ENCODE assay signal across 19 cellular contexts in the genomic region with DNA sequence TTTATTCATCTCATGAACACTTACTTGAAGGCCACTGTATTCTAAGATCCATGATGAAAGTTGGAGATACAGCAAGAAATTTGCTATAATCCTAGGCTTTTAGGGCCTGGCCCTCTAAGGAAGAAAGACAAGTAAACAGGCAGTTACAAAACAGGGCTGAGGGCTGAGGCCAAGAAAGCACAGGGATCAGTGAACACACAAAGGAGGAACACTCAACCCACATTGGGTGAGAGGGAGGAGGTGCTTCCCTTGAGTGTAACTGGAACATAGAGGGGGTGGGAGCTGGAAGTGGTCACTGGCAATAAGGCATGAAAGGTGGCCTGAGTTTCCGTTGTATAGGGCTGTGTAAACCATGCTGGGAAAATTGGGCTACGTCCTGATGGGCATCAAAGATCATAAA.
DNase-seq lines count a peak whose midpoint lies in the region; ATAC-seq, FAIRE-seq and TF ChIP-seq lines count a peak whose summit lies in the region.
"Had no signal": no experiment of that assay in that cellular context is flagged by ENCODE, and none has a peak within 500 bp of the region (broad histone marks: within the 10 kb centered on the region; RNA-seq: fewer than 3 reads in every experiment).

No MANE protein-coding gene starts in this region.

- no TSS peak for BruUV-seq in K562 (replicated peaks; lab: Mats Ljungman, UMichigan)

- H3K27ac ChIP-seq in K562 (ENCODE audit: extremely low read depth, low read depth, low read length): no peak overlapping the region
- H3K27ac ChIP-seq in gastroesophageal sphincter: no peak overlapping the region
- H3K27ac ChIP-seq in prostate gland: no peak overlapping the region
- no peak overlapping the region for H3K27ac ChIP-seq in uterus
- H3K27ac ChIP-seq: C4-2B had no signal

- no peaks in the 10 kb centered on the region for H3K9me1 ChIP-seq in K562 (ENCODE audit: control insufficient read depth, insufficient read depth, low read length)

- CTCF ChIA-PET in K562 (lab: Yijun Ruan, JAX; ENCODE audit: low intra/inter-chr PET ratio): no interaction called here

- H3K36me3 ChIP-seq in K562 (ENCODE audit: control insufficient read depth, insufficient read depth, low read length) (no peaks in the 10 kb centered on the region), gastroesophageal sphincter (no peaks in the 10 kb centered on the region), prostate gland (no peaks in the 10 kb centered on the region), uterus (no peaks in the 10 kb centered on the region)

- H3K9ac ChIP-seq in K562 (ENCODE audit: insufficient read depth in 1 of 2, low read depth in 2 of 2, low read length in 2 of 2): no peak overlapping the region

- in situ Hi-C loops in K562 (cut with MboI): no loop called here

- H3K9me3 ChIP-seq in K562 (replicated peaks; ENCODE audit: control insufficient read depth, insufficient read depth, low read depth, low read length): no peaks in the 10 kb centered on the region
- H3K9me3 ChIP-seq in gastroesophageal sphincter: no peaks in the 10 kb centered on the region
- H3K9me3 ChIP-seq in prostate gland: no peaks in the 10 kb centered on the region
- no peaks in the 10 kb centered on the region for H3K9me3 ChIP-seq in T-helper 17 cell (ENCODE audit: control insufficient read depth, low read length, poor library complexity, severe bottlenecking)
- H3K9me3 ChIP-seq in uterus: no peaks in the 10 kb centered on the region
- H3K9me3 ChIP-seq: Caco-2 had no signal

- H2AFZ ChIP-seq in K562 (ENCODE audit: low read depth, low read length): 0 out of 2 replicates have a peak overlapping the region, but pooled peaks have one; percentile 24

- TF ChIP-seq RAD21 in K562 (CRISPR knock-in tag; conservative IDR thresholded peaks at IDR 0.05 in 1 of 2, IDR thresholded peaks at IDR 0.05 in 1 of 2): no peak

- H3K27me3 ChIP-seq in K562 (ENCODE audit: control insufficient read depth in 2 of 2, insufficient read depth in 2 of 2, low read length in 2 of 2) (no peaks in the 10 kb centered on the region), gastroesophageal sphincter (no peaks in the 10 kb centered on the region), prostate gland (replicated peaks; ENCODE audit: insufficient read depth) (no peaks in the 10 kb centered on the region), uterus (no peaks in the 10 kb centered on the region)

- no peak overlapping the region for H3K4me2 ChIP-seq in K562 (ENCODE audit: insufficient read depth, low read length)

- no peak for TF ChIP-seq CTCF in K562 (IDR thresholded peaks at IDR 0.05 in 2 of 3, conservative IDR thresholded peaks at IDR 0.05 in 1 of 3; ENCODE audit: insufficient read depth in 2 of 3, low read depth in 1 of 3, low read length in 3 of 3)
- TF ChIP-seq CTCF in gastroesophageal sphincter (IDR thresholded peaks at IDR 0.05): no peak
- TF ChIP-seq CTCF in prostate gland (IDR thresholded peaks at IDR 0.05): no peak
- no peak for TF ChIP-seq CTCF in uterus (IDR thresholded peaks at IDR 0.05)

- H3K4me1 ChIP-seq in K562 (replicated peaks in 1 of 2; ENCODE audit: control insufficient read depth in 2 of 2, insufficient read depth in 2 of 2, low read length in 2 of 2) (no peaks in the 10 kb centered on the region; a peak in 1 of 5 replicates), gastroesophageal sphincter (no peaks in the 10 kb centered on the region), prostate gland (replicated peaks) (no peaks in the 10 kb centered on the region), uterus (no peaks in the 10 kb centered on the region)
- H3K4me1 ChIP-seq: Caco-2 had no signal

- POLR2A ChIA-PET in K562 (lab: Yijun Ruan, JAX): no interaction called here

- H3K27ac Mint-ChIP-seq in T-helper 17 cell: no peak overlapping the region
- H3K27ac Mint-ChIP-seq: CD4-positive, alpha-beta T cell; H9; IgD-negative memory B cell had no signal

- intact Hi-C loops in K562 (cut with micrococcal nuclease) (no loop called here), prostate gland (cut with DNase I) (no loop called here), uterus (cut with DNase I; ENCODE audit: low total_unique reads) (no loop called here)

- no peak overlapping the region for H3K4me3 ChIP-seq in K562
- no peak overlapping the region for H3K4me3 ChIP-seq in gastroesophageal sphincter
- no peak overlapping the region for H3K4me3 ChIP-seq in prostate gland
- no peak overlapping the region for H3K4me3 ChIP-seq in uterus

- H4K20me1 ChIP-seq in K562 (replicated peaks; ENCODE audit: control insufficient read depth, insufficient read depth, low read length): no peaks in the 10 kb centered on the region

- no peak for DNase-seq in K562 (ENCODE audit: extremely low read depth in 1 of 4, low spot score in 3 of 4)
- peak; percentile 12 for DNase-seq in prostate gland (ENCODE audit: low spot score)
- DNase-seq in T-helper 17 cell: no peak
- no peak for DNase-seq in uterus
- DNase-seq: ACHN; Caco-2; CD4-positive, alpha-beta T cell; DMS79; GDM1; GOT3; H9 had no signal

- no peaks in the 10 kb centered on the region for H3K4me1 Mint-ChIP-seq in T-helper 17 cell

- FAIRE-seq in K562 (lab: Jason Lieb, UNC): no peak
- FAIRE-seq: D721Med, GM12892, GM18507, HepG2 had no signal

- no peak for TF ChIP-seq EP300 in K562 (IDR thresholded peaks at IDR 0.05; ENCODE audit: low read length)
- TF ChIP-seq EP300 in gastroesophageal sphincter (IDR thresholded peaks at IDR 0.05): no peak

- H3K79me2 ChIP-seq in K562 (ENCODE audit: control insufficient read depth, insufficient read depth, low read length): no peaks in the 10 kb centered on the region

- H3K27me3 Mint-ChIP-seq in T-helper 17 cell: no peaks in the 10 kb centered on the region
- H3K27me3 Mint-ChIP-seq: CD4-positive, alpha-beta T cell; IgD-negative memory B cell had no signal

- 8% methylated on average over 2 of the region's 2 CpGs for WGBS in K562 (ENCODE audit: insufficient coverage, low coverage, missing lambda C conversion rate)
- 62 to 67% methylated on average over 2 of the region's 2 CpGs for WGBS in gastroesophageal sphincter (ENCODE audit: low coverage in 1 of 2), 2 donors
- 81% methylated on average over 2 of the region's 2 CpGs for WGBS in prostate gland

- no peaks in the 10 kb centered on the region for H3K36me3 Mint-ChIP-seq in T-helper 17 cell (ENCODE audit: low read depth)
- H3K36me3 Mint-ChIP-seq: IgD-negative memory B cell had no signal

- no peak for ATAC-seq in K562
- peak; percentile 22 for ATAC-seq in gastroesophageal sphincter
- ATAC-seq in T-helper 17 cell: no peak
- no peak for ATAC-seq in GM21360 (IDR thresholded peaks at IDR 0.05; ENCODE audit: unreplicated experiment)
- ATAC-seq: HepG2 had no signal

- no peak for TF ChIP-seq POLR2A in K562 (conservative IDR thresholded peaks at IDR 0.05)
- TF ChIP-seq POLR2A in gastroesophageal sphincter (IDR thresholded peaks at IDR 0.05): no peak
- no peak for TF ChIP-seq POLR2A in prostate gland (IDR thresholded peaks at IDR 0.05)
- no peak for TF ChIP-seq POLR2A in uterus (IDR thresholded peaks at IDR 0.05)

- no peak overlapping the region for H3K4me3 Mint-ChIP-seq in T-helper 17 cell
- H3K4me3 Mint-ChIP-seq: CD4-positive, alpha-beta T cell; H9; IgD-negative memory B cell had no signal

TF ChIP-seq in K562, 482 proteins besides CTCF, POLR2A, EP300 and RAD21 (continues in another document):
- no peak for TF ChIP-seq MECOM (CRISPR knock-in tag; IDR thresholded peaks at IDR 0.05)
- no peak for TF ChIP-seq ZFPM2 (CRISPR knock-in tag; IDR thresholded peaks at IDR 0.05)
- TF ChIP-seq HDAC6 (IDR thresholded peaks at IDR 0.05; ENCODE audit: low read depth, low read length): no peak
- TF ChIP-seq, protein P1, sequence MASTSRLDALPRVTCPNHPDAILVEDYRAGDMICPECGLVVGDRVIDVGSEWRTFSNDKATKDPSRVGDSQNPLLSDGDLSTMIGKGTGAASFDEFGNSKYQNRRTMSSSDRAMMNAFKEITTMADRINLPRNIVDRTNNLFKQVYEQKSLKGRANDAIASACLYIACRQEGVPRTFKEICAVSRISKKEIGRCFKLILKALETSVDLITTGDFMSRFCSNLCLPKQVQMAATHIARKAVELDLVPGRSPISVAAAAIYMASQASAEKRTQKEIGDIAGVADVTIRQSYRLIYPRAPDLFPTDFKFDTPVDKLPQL (IDR thresholded peaks at IDR 0.05; ENCODE audit: extremely low read depth, insufficient read length): no peak
- no peak for TF ChIP-seq GATAD2A (IDR thresholded peaks at IDR 0.05)
- TF ChIP-seq, protein P2, sequence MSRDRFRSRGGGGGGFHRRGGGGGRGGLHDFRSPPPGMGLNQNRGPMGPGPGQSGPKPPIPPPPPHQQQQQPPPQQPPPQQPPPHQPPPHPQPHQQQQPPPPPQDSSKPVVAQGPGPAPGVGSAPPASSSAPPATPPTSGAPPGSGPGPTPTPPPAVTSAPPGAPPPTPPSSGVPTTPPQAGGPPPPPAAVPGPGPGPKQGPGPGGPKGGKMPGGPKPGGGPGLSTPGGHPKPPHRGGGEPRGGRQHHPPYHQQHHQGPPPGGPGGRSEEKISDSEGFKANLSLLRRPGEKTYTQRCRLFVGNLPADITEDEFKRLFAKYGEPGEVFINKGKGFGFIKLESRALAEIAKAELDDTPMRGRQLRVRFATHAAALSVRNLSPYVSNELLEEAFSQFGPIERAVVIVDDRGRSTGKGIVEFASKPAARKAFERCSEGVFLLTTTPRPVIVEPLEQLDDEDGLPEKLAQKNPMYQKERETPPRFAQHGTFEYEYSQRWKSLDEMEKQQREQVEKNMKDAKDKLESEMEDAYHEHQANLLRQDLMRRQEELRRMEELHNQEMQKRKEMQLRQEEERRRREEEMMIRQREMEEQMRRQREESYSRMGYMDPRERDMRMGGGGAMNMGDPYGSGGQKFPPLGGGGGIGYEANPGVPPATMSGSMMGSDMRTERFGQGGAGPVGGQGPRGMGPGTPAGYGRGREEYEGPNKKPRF (IDR thresholded peaks at IDR 0.05; ENCODE audit: low read depth, low read length): no peak
- TF ChIP-seq PYGO2 (tag; IDR thresholded peaks at IDR 0.05): no peak
- TF ChIP-seq ZNF121 (CRISPR knock-in tag; conservative IDR thresholded peaks at IDR 0.05): no peak
- TF ChIP-seq, protein P3, sequence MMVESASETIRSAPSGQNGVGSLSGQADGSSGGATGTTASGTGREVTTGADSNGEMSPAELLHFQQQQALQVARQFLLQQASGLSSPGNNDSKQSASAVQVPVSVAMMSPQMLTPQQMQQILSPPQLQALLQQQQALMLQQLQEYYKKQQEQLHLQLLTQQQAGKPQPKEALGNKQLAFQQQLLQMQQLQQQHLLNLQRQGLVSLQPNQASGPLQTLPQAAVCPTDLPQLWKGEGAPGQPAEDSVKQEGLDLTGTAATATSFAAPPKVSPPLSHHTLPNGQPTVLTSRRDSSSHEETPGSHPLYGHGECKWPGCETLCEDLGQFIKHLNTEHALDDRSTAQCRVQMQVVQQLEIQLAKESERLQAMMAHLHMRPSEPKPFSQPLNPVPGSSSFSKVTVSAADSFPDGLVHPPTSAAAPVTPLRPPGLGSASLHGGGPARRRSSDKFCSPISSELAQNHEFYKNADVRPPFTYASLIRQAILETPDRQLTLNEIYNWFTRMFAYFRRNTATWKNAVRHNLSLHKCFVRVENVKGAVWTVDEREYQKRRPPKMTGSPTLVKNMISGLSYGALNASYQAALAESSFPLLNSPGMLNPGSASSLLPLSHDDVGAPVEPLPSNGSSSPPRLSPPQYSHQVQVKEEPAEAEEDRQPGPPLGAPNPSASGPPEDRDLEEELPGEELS (CRISPR knock-in tag; IDR thresholded peaks at IDR 0.05; ENCODE audit: borderline replicate concordance): no peak
